ENCODE assay signal across 20 cellular contexts in genomic region chr20:35710884-35711587, GRCh38. TPM values are rescaled to one million over a fixed set of nuclear protein-coding genes. Genes with fewer than 3 reads are reported as not detected.
DNase-seq lines count a peak whose midpoint lies in the region; ATAC-seq and TF ChIP-seq lines count a peak whose summit lies in the region.
"Had no signal": no experiment of that assay in that cellular context is flagged by ENCODE, and none has a peak within 500 bp of the region (broad histone marks: within the 10 kb centered on the region; RNA-seq: fewer than 3 reads in every experiment).

No MANE protein-coding gene starts in this region.

- no peak overlapping the region for H3K4me2 ChIP-seq in GM23338
- H3K4me2 ChIP-seq: A549 had no signal

- no peaks in the 10 kb centered on the region for H3K9me2 ChIP-seq in GM23338 (ENCODE audit: insufficient read depth)

- no peak overlapping the region for H2AFZ ChIP-seq in GM23338

- H3K79me2 ChIP-seq in GM23338 (replicated peaks; ENCODE audit: insufficient read depth) = peaks cover 67% of the 10 kb centered on the region

- no peak overlapping the region for H3K4me3 ChIP-seq in GM23338
- H3K4me3 ChIP-seq: A549 had no signal

- intact Hi-C loops in activated CD4-positive, alpha-beta T cell treated with anti-CD3 and anti-CD28 coated beads, Interleukin-2, amount 10 ng/mL, durations not matched to agents 24 days and 14 days (cut with micrococcal nuclease) = no loop called here
- intact Hi-C loops in natural killer cell (cut with micrococcal nuclease) = no loop called here

- H3K36me3 Mint-ChIP-seq in activated CD4-positive, alpha-beta T cell treated with anti-CD3 and anti-CD28 coated beads, Interleukin-2, amount 10 ng/mL, durations not matched to agents 24 days and 14 days (ENCODE audit: low read depth) = peaks cover 65% of the 10 kb centered on the region
- H3K36me3 Mint-ChIP-seq in GM23338 (ENCODE audit: low read depth) = peaks cover 98% of the 10 kb centered on the region
- H3K36me3 Mint-ChIP-seq in activated naive CD8-positive, alpha-beta T cell = peaks cover 2% of the 10 kb centered on the region
- peaks cover 25% of the 10 kb centered on the region for H3K36me3 Mint-ChIP-seq in natural killer cell
- peaks cover 19 to 23% of the 10 kb centered on the region in 2 donors for H3K36me3 Mint-ChIP-seq in stimulated activated naive B cell treated with anti-CD40 and anti-IgM and Interleukin-4, amounts not matched to agents 10 μg/mL and 1 μg/mL and 100 μg/mL, for 72 hours

- peaks cover 63% of the 10 kb centered on the region for H4K20me1 ChIP-seq in GM23338 (replicated peaks; ENCODE audit: insufficient read depth)

- H3K27ac Mint-ChIP-seq in activated CD4-positive, alpha-beta T cell treated with anti-CD3 and anti-CD28 coated beads, Interleukin-2, amount 10 ng/mL, durations not matched to agents 24 days and 14 days = peak overlapping the region; percentile 55
- no peak overlapping the region for H3K27ac Mint-ChIP-seq in GM23338
- peak overlapping the region; percentile 79 for H3K27ac Mint-ChIP-seq in activated naive CD8-positive, alpha-beta T cell
- H3K27ac Mint-ChIP-seq in natural killer cell = peak overlapping the region; percentile 29 to 84
- H3K27ac Mint-ChIP-seq in stimulated activated naive B cell treated with anti-CD40 and anti-IgM and Interleukin-4, amounts not matched to agents 10 μg/mL and 1 μg/mL and 100 μg/mL, for 72 hours = no peak overlapping the region

- TF ChIP-seq CTCF in GM23338 (conservative IDR thresholded peaks at IDR 0.05; ENCODE audit: low read depth in 2 of 2) (no peak), natural killer cell (IDR thresholded peaks at IDR 0.05) (no peak)

- peak overlapping the region; percentile 34 for H3K4me3 Mint-ChIP-seq in activated CD4-positive, alpha-beta T cell treated with anti-CD3 and anti-CD28 coated beads, Interleukin-2, amount 10 ng/mL, durations not matched to agents 24 days and 14 days
- H3K4me3 Mint-ChIP-seq in GM23338 (no peak overlapping the region), natural killer cell (peak overlapping the region; percentile 2)
- H3K4me3 Mint-ChIP-seq in activated naive CD8-positive, alpha-beta T cell = peak overlapping the region; percentile 68
- peak overlapping the region in 1 of 2 donors; percentile 19 for H3K4me3 Mint-ChIP-seq in stimulated activated naive B cell treated with anti-CD40 and anti-IgM and Interleukin-4, amounts not matched to agents 10 μg/mL and 1 μg/mL and 100 μg/mL, for 72 hours

- H3K36me3 ChIP-seq in GM23338 (ENCODE audit: insufficient read depth) = peaks cover 96% of the 10 kb centered on the region

- H3K4me1 Mint-ChIP-seq in activated CD4-positive, alpha-beta T cell treated with anti-CD3 and anti-CD28 coated beads, Interleukin-2, amount 10 ng/mL, durations not matched to agents 24 days and 14 days = peaks cover 35% of the 10 kb centered on the region
- H3K4me1 Mint-ChIP-seq in GM23338 (no peaks in the 10 kb centered on the region), natural killer cell (peaks cover 37 to 40% of the 10 kb centered on the region in 2 donors)
- H3K4me1 Mint-ChIP-seq in activated naive CD8-positive, alpha-beta T cell (ENCODE audit: low read depth) = peaks cover 61% of the 10 kb centered on the region
- peaks cover 12 to 32% of the 10 kb centered on the region in 2 donors for H3K4me1 Mint-ChIP-seq in stimulated activated naive B cell treated with anti-CD40 and anti-IgM and Interleukin-4, amounts not matched to agents 10 μg/mL and 1 μg/mL and 100 μg/mL, for 72 hours

- no peaks in the 10 kb centered on the region for H3K9me3 Mint-ChIP-seq in activated CD4-positive, alpha-beta T cell treated with anti-CD3 and anti-CD28 coated beads, Interleukin-2, amount 10 ng/mL, durations not matched to agents 24 days and 14 days
- no peaks in the 10 kb centered on the region for H3K9me3 Mint-ChIP-seq in GM23338
- H3K9me3 Mint-ChIP-seq in activated naive CD8-positive, alpha-beta T cell (ENCODE audit: low read depth) = no peaks in the 10 kb centered on the region
- H3K9me3 Mint-ChIP-seq in natural killer cell = no peaks in the 10 kb centered on the region
- H3K9me3 Mint-ChIP-seq in stimulated activated naive B cell treated with anti-CD40 and anti-IgM and Interleukin-4, amounts not matched to agents 10 μg/mL and 1 μg/mL and 100 μg/mL, for 72 hours = no peaks in the 10 kb centered on the region

- no peaks in the 10 kb centered on the region for H3K4me1 ChIP-seq in GM23338 (ENCODE audit: insufficient read depth)

- H3K27me3 Mint-ChIP-seq in activated CD4-positive, alpha-beta T cell treated with anti-CD3 and anti-CD28 coated beads, Interleukin-2, amount 10 ng/mL, durations not matched to agents 24 days and 14 days = no peaks in the 10 kb centered on the region
- H3K27me3 Mint-ChIP-seq in GM23338 (ENCODE audit: insufficient read depth, low read depth, poor library complexity) = peaks cover 10% of the 10 kb centered on the region
- no peaks in the 10 kb centered on the region for H3K27me3 Mint-ChIP-seq in activated naive CD8-positive, alpha-beta T cell
- no peaks in the 10 kb centered on the region for H3K27me3 Mint-ChIP-seq in natural killer cell (ENCODE audit: low read depth in 2 of 2)
- no peaks in the 10 kb centered on the region for H3K27me3 Mint-ChIP-seq in stimulated activated naive B cell treated with anti-CD40 and anti-IgM and Interleukin-4, amounts not matched to agents 10 μg/mL and 1 μg/mL and 100 μg/mL, for 72 hours

- ATAC-seq in GM23338 = no peak
- ATAC-seq in natural killer cell = no peak
- ATAC-seq in HG03097 (IDR thresholded peaks at IDR 0.05; ENCODE audit: low FRiP score, unreplicated experiment) = no peak
- no peak for ATAC-seq in stimulated activated naive B cell treated with anti-CD40 and anti-IgM and Interleukin-4, amounts not matched to agents 10 μg/mL and 1 μg/mL and 100 μg/mL, for 72 hours (replicated peaks)
- ATAC-seq: A549 had no signal

- no peaks in the 10 kb centered on the region for H3K27me3 ChIP-seq in GM23338 (ENCODE audit: insufficient read depth)

- 0 out of 2 replicates have a peak overlapping the region, but pooled peaks have one; percentile 50 for H3K27ac ChIP-seq in GM23338 (ENCODE audit: low read depth)
- H3K27ac ChIP-seq: A549 had no signal

- no peak for DNase-seq in activated CD4-positive, alpha-beta T cell treated with anti-CD3 and anti-CD28 coated beads, Interleukin-2, amount 10 ng/mL, durations not matched to agents 24 days and 14 days
- DNase-seq in activated CD4-positive, alpha-beta T cell treated with anti-CD3 and anti-CD28 coated beads, Interleukin-2, amount 50 U/mL, for 48 hours = no peak
- no peak for DNase-seq in GM23338 (ENCODE audit: low spot score)
- DNase-seq in natural killer cell = no peak
- DNase-seq in DMS153 (lab: John Stamatoyannopoulos, UW) = no peak
- DNase-seq in stimulated activated naive B cell treated with anti-CD40 and anti-IgM and Interleukin-4, amounts not matched to agents 10 μg/mL and 1 μg/mL and 100 μg/mL, for 72 hours = no peak
- DNase-seq: activated CD4-positive, alpha-beta T cell treated with anti-CD3 and anti-CD28 coated beads for 1 hour; activated effector memory CD4-positive, alpha-beta T cell treated with anti-CD3 and anti-CD28 coated beads, Interleukin-2, amount 50 U/mL, for 16 hours; effector memory CD4-positive, alpha-beta T cell; H7; hippocampal formation; KBM-7; NCI-H82; SHP77; small intestine; stimulated activated naive CD4-positive, alpha-beta T cell; T-helper 9 cell had no signal

- H3F3A ChIP-seq in GM23338 (replicated peaks; ENCODE audit: low read depth) = peaks cover 43% of the 10 kb centered on the region

TF ChIP-seq in GM23338, 12 proteins besides CTCF, POLR2A, EP300 and RAD21 (continues in another document):
- no peak for TF ChIP-seq NANOG (IDR thresholded peaks at IDR 0.05; ENCODE audit: borderline replicate concordance)
- no peak for TF ChIP-seq POLR2AphosphoS5 (IDR thresholded peaks at IDR 0.05; ENCODE audit: low read depth)
- no peak for TF ChIP-seq EZH2phosphoT487 (IDR thresholded peaks at IDR 0.05; ENCODE audit: unreplicated experiment)
- no peak for TF ChIP-seq CREB1 (CRISPR knock-in tag; IDR thresholded peaks at IDR 0.05; ENCODE audit: low read depth)

RNA-seq across cellular contexts. Expression of gene ROMO1, which starts 11.8 kb away (rescaled TPM):
- total RNA-seq in activated CD4-positive, alpha-beta T cell treated with anti-CD3 and anti-CD28 coated beads, Interleukin-2, amount 10 ng/mL, durations not matched to agents 24 days and 14 days = 82.3 and 94.9 TPM in 2 replicates
- 127 and 152 TPM in 2 replicates for total RNA-seq in GM23338 (2014; rRNA removed; shearing (Covaris generic))
- polyA plus RNA-seq in GM23338 (2016; fragmentation: Nextera tagmentation; extraction: Ambion mirVana) = 881 and 947 TPM in 2 replicates
- 10 to 100 TPM; 38.3 to 49.7 (median 40.5) TPM for total RNA-seq in natural killer cell

RNA-seq across cellular contexts. Expression of gene NFS1, which starts 11.9 kb away (rescaled TPM):
- 41.3 and 42.8 TPM in 2 replicates for total RNA-seq in activated CD4-positive, alpha-beta T cell treated with anti-CD3 and anti-CD28 coated beads, Interleukin-2, amount 10 ng/mL, durations not matched to agents 24 days and 14 days
- 35.7 and 45.9 TPM in 2 replicates for total RNA-seq in GM23338 (2014; rRNA removed; shearing (Covaris generic))
- 19.7 and 22.8 TPM in 2 replicates for polyA plus RNA-seq in GM23338 (2016; fragmentation: Nextera tagmentation; extraction: Ambion mirVana)
- total RNA-seq in natural killer cell = 10 to 100 TPM; 11.3 to 20.8 (median 16.0) TPM

RNA-seq across cellular contexts. Expression of gene RBM39, which starts 31.0 kb away (rescaled TPM):
- 352 and 354 TPM in 2 replicates for total RNA-seq in activated CD4-positive, alpha-beta T cell treated with anti-CD3 and anti-CD28 coated beads, Interleukin-2, amount 10 ng/mL, durations not matched to agents 24 days and 14 days
- 248 and 259 TPM in 2 replicates for total RNA-seq in GM23338 (2014; rRNA removed; shearing (Covaris generic))
- 413 and 420 TPM in 2 replicates for polyA plus RNA-seq in GM23338 (2016; fragmentation: Nextera tagmentation; extraction: Ambion mirVana)
- total RNA-seq in natural killer cell = 1,000 to 10,000 TPM; 1,431 to 1,555 (median 1,445) TPM

RNA-seq across cellular contexts. Expression of gene CPNE1, which starts 46.3 kb away (rescaled TPM):
- 317 and 318 TPM in 2 replicates for total RNA-seq in activated CD4-positive, alpha-beta T cell treated with anti-CD3 and anti-CD28 coated beads, Interleukin-2, amount 10 ng/mL, durations not matched to agents 24 days and 14 days
- total RNA-seq in GM23338 (2014; rRNA removed; shearing (Covaris generic)) = 158 and 189 TPM in 2 replicates
- polyA plus RNA-seq in GM23338 (2016; fragmentation: Nextera tagmentation; extraction: Ambion mirVana) = 196 and 221 TPM in 2 replicates
- total RNA-seq in natural killer cell = 100 to 1,000 TPM; 298 to 342 (median 334) TPM

RNA-seq across cellular contexts. Expression of gene RBM12, which starts 46.3 kb away (rescaled TPM):
- 148 and 151 TPM in 2 replicates for total RNA-seq in activated CD4-positive, alpha-beta T cell treated with anti-CD3 and anti-CD28 coated beads, Interleukin-2, amount 10 ng/mL, durations not matched to agents 24 days and 14 days
- total RNA-seq in GM23338 (2014; rRNA removed; shearing (Covaris generic)) = 81.3 and 82.2 TPM in 2 replicates
- 21.0 and 22.3 TPM in 2 replicates for polyA plus RNA-seq in GM23338 (2016; fragmentation: Nextera tagmentation; extraction: Ambion mirVana)
- 100 to 1,000 TPM in 1 of 3 donors, 10 to 100 TPM in 2; 80.9 to 112 (median 89.4) TPM for total RNA-seq in natural killer cell

Comparison
In these comparisons a context has a peak if more than half of its experiments do, and no peak if none do; other contexts are left out.
1. H3K27ac Mint-ChIP-seq: peak in activated CD4-positive, alpha-beta T cell treated with anti-CD3 and anti-CD28 coated beads, Interleukin-2, amount 10 ng/mL, durations not matched to agents 24 days and 14 days (single experiment), activated naive CD8-positive, alpha-beta T cell (single experiment) and natural killer cell (2 of 2); none in GM23338 (single experiment) and stimulated activated naive B cell treated with anti-CD40 and anti-IgM and Interleukin-4, amounts not matched to agents 10 μg/mL and 1 μg/mL and 100 μg/mL, for 72 hours (single experiment).